In the genomic region with DNA sequence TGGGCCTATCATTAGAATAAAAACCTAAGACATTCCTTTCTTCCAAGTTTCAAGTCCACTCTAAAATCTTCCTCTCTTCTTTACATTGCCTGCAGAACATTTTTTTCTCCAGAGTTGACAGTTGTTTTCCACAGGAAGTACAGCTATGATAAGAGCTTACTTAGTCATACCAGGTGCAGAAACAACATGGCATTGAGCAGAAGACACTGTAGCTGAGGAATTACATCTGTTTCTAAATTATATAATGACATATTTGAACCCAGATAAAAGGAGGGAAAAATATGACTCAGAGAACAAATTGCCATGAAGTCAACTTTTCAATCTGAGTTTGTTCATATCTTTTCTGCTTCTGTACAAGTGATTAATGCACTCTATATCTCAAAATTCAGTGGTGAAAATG, we compare ENCODE assay signal across 23 cellular contexts. TPM values are rescaled to one million over a fixed set of nuclear protein-coding genes. Genes with fewer than 3 reads are reported as not detected.
A peak's percentile ranks its signal among the peaks of the same experiment; 100 is the strongest.
DNase-seq lines count a peak whose midpoint lies in the region; ATAC-seq and TF ChIP-seq lines count a peak whose summit lies in the region.
"Had no signal": no experiment of that assay in that cellular context is flagged by ENCODE, and none has a peak within 500 bp of the region (broad histone marks: within the 10 kb centered on the region; RNA-seq: fewer than 3 reads in every experiment).

No MANE protein-coding gene starts in this region.

- H3K9me2 ChIP-seq in OCI-LY7 (ENCODE audit: insufficient read depth, low read length) = no peaks in the 10 kb centered on the region

- H3K4me1 Mint-ChIP-seq in activated naive CD4-positive, alpha-beta T cell treated with anti-CD3 and anti-CD28 coated beads, Interleukin-2, amount 50 U/mL, for 24 hours = peaks cover 21% of the 10 kb centered on the region
- peaks cover 19% of the 10 kb centered on the region for H3K4me1 Mint-ChIP-seq in activated naive CD8-positive, alpha-beta T cell treated with anti-CD3 and anti-CD28 coated beads, Interleukin-2, amount 50 U/mL, for 24 hours
- peaks cover 13% of the 10 kb centered on the region for H3K4me1 Mint-ChIP-seq in stimulated activated naive CD8-positive, alpha-beta T cell treated with anti-CD3 and anti-CD28 coated beads, Interleukin-15, amount 100 ng/mL, for 72 hours

- no peaks in the 10 kb centered on the region for H3K27me3 Mint-ChIP-seq in activated naive CD4-positive, alpha-beta T cell treated with anti-CD3 and anti-CD28 coated beads, Interleukin-2, amount 50 U/mL, for 24 hours
- H3K27me3 Mint-ChIP-seq in activated naive CD8-positive, alpha-beta T cell treated with anti-CD3 and anti-CD28 coated beads, Interleukin-2, amount 50 U/mL, for 24 hours = no peaks in the 10 kb centered on the region
- no peaks in the 10 kb centered on the region for H3K27me3 Mint-ChIP-seq in stimulated activated naive CD8-positive, alpha-beta T cell treated with anti-CD3 and anti-CD28 coated beads, Interleukin-15, amount 100 ng/mL, for 72 hours
- H3K27me3 Mint-ChIP-seq: naive B cell, type B pancreatic cell had no signal

- CTCF ChIA-PET in OCI-LY7 (lab: Charles Lee; ENCODE audit: unreplicated experiment) = no interaction called here

- no peaks in the 10 kb centered on the region for H3K36me3 ChIP-seq in OCI-LY7 (ENCODE audit: insufficient read depth, low read length)
- H3K36me3 ChIP-seq: HAP-1 had no signal

- H3K9me3 Mint-ChIP-seq in activated naive CD4-positive, alpha-beta T cell treated with anti-CD3 and anti-CD28 coated beads, Interleukin-2, amount 50 U/mL, for 24 hours = peaks cover 35% of the 10 kb centered on the region
- H3K9me3 Mint-ChIP-seq in activated naive CD8-positive, alpha-beta T cell treated with anti-CD3 and anti-CD28 coated beads, Interleukin-2, amount 50 U/mL, for 24 hours = peaks cover 44% of the 10 kb centered on the region
- peaks cover 45 to 55% of the 10 kb centered on the region in 2 donors for H3K9me3 Mint-ChIP-seq in stimulated activated naive CD8-positive, alpha-beta T cell treated with anti-CD3 and anti-CD28 coated beads, Interleukin-15, amount 100 ng/mL, for 72 hours

- peak overlapping the region; percentile 21 for H3K4me3 Mint-ChIP-seq in activated naive CD4-positive, alpha-beta T cell treated with anti-CD3 and anti-CD28 coated beads, Interleukin-2, amount 50 U/mL, for 24 hours
- no peak overlapping the region for H3K4me3 Mint-ChIP-seq in activated naive CD8-positive, alpha-beta T cell treated with anti-CD3 and anti-CD28 coated beads, Interleukin-2, amount 50 U/mL, for 24 hours
- H3K4me3 Mint-ChIP-seq in stimulated activated naive CD8-positive, alpha-beta T cell treated with anti-CD3 and anti-CD28 coated beads, Interleukin-15, amount 100 ng/mL, for 72 hours = no peak overlapping the region
- H3K4me3 Mint-ChIP-seq: naive B cell, type B pancreatic cell had no signal

- H3K4me2 ChIP-seq in OCI-LY7 (ENCODE audit: low read length) = no peak overlapping the region
- H3K4me2 ChIP-seq: smooth muscle cell had no signal

- DNase-seq in activated naive CD4-positive, alpha-beta T cell treated with Interleukin-2 at 50 U/mL for 16 hours = no peak
- DNase-seq in RKO (ENCODE audit: low spot score) (peak; percentile 30), OCI-LY7 (ENCODE audit: low spot score) (no peak)
- DNase-seq in activated naive CD8-positive, alpha-beta T cell treated with anti-CD3 and anti-CD28 coated beads, Interleukin-2, amount 50 U/mL, for 24 hours = no peak
- DNase-seq in stimulated activated naive CD8-positive, alpha-beta T cell treated with anti-CD3 and anti-CD28 coated beads, Interleukin-15, amount 100 ng/mL, for 72 hours = no peak
- DNase-seq: activated CD4-positive, alpha-beta T cell treated with anti-CD3 and anti-CD28 coated beads, Interleukin-2, amount 50 U/mL, for 1 hour; amygdala; caudate nucleus; Karpas-422; mesenchymal stem cell; naive B cell; NCI-H1105; NCI-H2081 treated with DMSO at 0.1 percent for 48 hours; NCI-H510A; NK-92 treated with Interleukin-12 subunit alpha and Interleukin-12 subunit beta, amount 100 ng/mL, for 24 hours; RPMI8226; stimulated activated CD4-positive, alpha-beta T cell treated with anti-CD3 and anti-CD28 coated beads, Interleukin-4, amount 100 ng/mL, for 1 hour had no signal

- peak overlapping the region; percentile 63 for H3K27ac Mint-ChIP-seq in activated naive CD4-positive, alpha-beta T cell treated with anti-CD3 and anti-CD28 coated beads, Interleukin-2, amount 50 U/mL, for 24 hours
- H3K27ac Mint-ChIP-seq in activated naive CD8-positive, alpha-beta T cell treated with anti-CD3 and anti-CD28 coated beads, Interleukin-2, amount 50 U/mL, for 24 hours = no peak overlapping the region
- peak overlapping the region in 1 of 2 donors; percentile 19 for H3K27ac Mint-ChIP-seq in stimulated activated naive CD8-positive, alpha-beta T cell treated with anti-CD3 and anti-CD28 coated beads, Interleukin-15, amount 100 ng/mL, for 72 hours
- H3K27ac Mint-ChIP-seq: naive B cell, type B pancreatic cell had no signal

- peak; percentile 68 for ATAC-seq in activated naive CD8-positive, alpha-beta T cell treated with anti-CD3 and anti-CD28 coated beads, Interleukin-2, amount 50 U/mL, for 24 hours
- ATAC-seq in stimulated activated naive CD8-positive, alpha-beta T cell treated with anti-CD3 and anti-CD28 coated beads, Interleukin-15, amount 100 ng/mL, for 72 hours = peak; percentile 70
- ATAC-seq in GM18907 (IDR thresholded peaks at IDR 0.05; ENCODE audit: unreplicated experiment) (no peak), HG02642 (IDR thresholded peaks at IDR 0.05; ENCODE audit: poor library complexity, unreplicated experiment) (no peak)

- no peak overlapping the region for H2AFZ ChIP-seq in OCI-LY7 (ENCODE audit: low read length)

- no peaks in the 10 kb centered on the region for H4K20me1 ChIP-seq in OCI-LY7 (ENCODE audit: insufficient read depth, low read length)

- peaks cover 49% of the 10 kb centered on the region for H3K36me3 Mint-ChIP-seq in activated naive CD4-positive, alpha-beta T cell treated with anti-CD3 and anti-CD28 coated beads, Interleukin-2, amount 50 U/mL, for 24 hours
- peaks cover 30% of the 10 kb centered on the region for H3K36me3 Mint-ChIP-seq in activated naive CD8-positive, alpha-beta T cell treated with anti-CD3 and anti-CD28 coated beads, Interleukin-2, amount 50 U/mL, for 24 hours (ENCODE audit: low read depth)
- H3K36me3 Mint-ChIP-seq: type B pancreatic cell had no signal

- H3K27ac ChIP-seq in OCI-LY7 (ENCODE audit: low read depth, low read length, poor library complexity, severe bottlenecking) = no peak overlapping the region

- no peaks in the 10 kb centered on the region for H3K79me2 ChIP-seq in OCI-LY7 (ENCODE audit: insufficient read depth, low read depth, low read length)

- intact Hi-C loops in OCI-LY7 (cut with micrococcal nuclease; ENCODE audit: unreplicated experiment) = no loop called here

- no peak for TF ChIP-seq CTCF in OCI-LY7 (conservative IDR thresholded peaks at IDR 0.05; ENCODE audit: low read length)

- no TSS peak for BruUV-seq in OCI-LY7 (replicated peaks; lab: Mats Ljungman, UMichigan)

- no peaks in the 10 kb centered on the region for H3K4me1 ChIP-seq in OCI-LY7 (ENCODE audit: insufficient read depth, low read length, poor library complexity, severe bottlenecking)
- H3K4me1 ChIP-seq: HAP-1 had no signal

- no peak overlapping the region for H3K4me3 ChIP-seq in OCI-LY7 (ENCODE audit: low read depth, low read length, poor library complexity, severe bottlenecking)
- H3K4me3 ChIP-seq: HAP-1, smooth muscle cell had no signal

- POLR2A ChIA-PET in OCI-LY7 (lab: Charles Lee) = interaction anchor here (0.6 to 1.4 kb wide), 2 partner anchors 11 to 854 kb away, joined by 3 read pairs; no protein-coding TSS in a partner anchor

- peaks cover 16% of the 10 kb centered on the region for H3K9me3 ChIP-seq in OCI-LY7 (ENCODE audit: low read length)
- H3K9me3 ChIP-seq: HAP-1 had no signal

RNA-seq across cellular contexts. Expression of gene CMPK2, which starts 30.2 kb away (rescaled TPM):
- 0.28 TPM in 1 of 2 replicates, not detected in the other for total RNA-seq in OCI-LY7 (2014; rRNA removed; shearing (Covaris generic))
- 0.72 and 0.99 TPM in 2 replicates for total RNA-seq in OCI-LY7 (2022)

RNA-seq across cellular contexts. Expression of gene RSAD2, which starts 42.1 kb away (rescaled TPM):
- not detected in 2 replicates for total RNA-seq in OCI-LY7 (2014; rRNA removed; shearing (Covaris generic))
- total RNA-seq in OCI-LY7 (2022) = not detected in 2 replicates
- total RNA-seq: smooth muscle cell had no signal

Comparison
In these comparisons a context has a peak if more than half of its experiments do, and no peak if none do; other contexts are left out.
1. ATAC-seq: peak in activated naive CD8-positive, alpha-beta T cell treated with anti-CD3 and anti-CD28 coated beads, Interleukin-2, amount 50 U/mL, for 24 hours (single experiment) and stimulated activated naive CD8-positive, alpha-beta T cell treated with anti-CD3 and anti-CD28 coated beads, Interleukin-15, amount 100 ng/mL, for 72 hours (single experiment); none in GM18907 (single experiment) and HG02642 (single experiment).